In the genomic region with DNA sequence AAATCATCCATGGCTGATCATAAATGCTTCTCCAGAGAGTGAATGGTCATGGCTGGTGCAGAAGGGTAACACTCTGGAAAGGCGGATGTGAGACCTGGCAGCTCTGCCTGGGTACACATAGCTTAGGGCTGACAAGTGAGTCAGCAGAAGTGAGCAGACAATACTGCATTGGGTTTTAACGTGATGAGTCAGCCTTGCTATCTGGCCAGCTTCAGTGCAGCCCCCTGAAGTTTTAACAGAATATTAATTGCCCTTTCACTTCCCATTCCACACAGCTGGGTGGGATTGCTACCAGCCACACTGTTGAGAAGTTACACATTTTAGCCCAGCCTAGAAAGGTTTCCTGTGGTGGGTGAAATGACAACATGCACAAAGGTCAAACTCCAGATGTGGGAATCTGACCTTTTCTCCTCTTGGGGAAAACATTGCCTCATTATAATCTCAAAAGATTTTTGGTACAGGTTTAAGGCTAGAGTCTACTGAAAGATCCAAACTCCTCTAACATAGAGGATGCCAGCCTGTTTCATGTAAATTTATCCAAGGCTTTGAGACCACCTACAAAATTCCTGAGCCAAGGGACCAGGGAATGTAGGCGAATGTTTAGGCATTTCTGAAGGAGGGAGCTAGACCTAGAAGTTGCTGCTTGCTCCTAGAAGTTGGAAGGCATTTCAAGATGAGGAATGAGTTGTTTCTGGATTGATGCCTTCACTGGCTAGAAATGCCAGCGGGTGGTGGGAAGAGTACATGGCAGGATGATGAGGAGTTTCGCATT, we compare ENCODE assay signal across 1 cellular context.
TF ChIP-seq lines count a peak whose summit lies in the region.

No MANE protein-coding gene starts in this region.

TF ChIP-seq in GM12878, 131 proteins besides CTCF, POLR2A, EP300 and RAD21 (continued from another document and continues in another):
- TF ChIP-seq, protein P1, sequence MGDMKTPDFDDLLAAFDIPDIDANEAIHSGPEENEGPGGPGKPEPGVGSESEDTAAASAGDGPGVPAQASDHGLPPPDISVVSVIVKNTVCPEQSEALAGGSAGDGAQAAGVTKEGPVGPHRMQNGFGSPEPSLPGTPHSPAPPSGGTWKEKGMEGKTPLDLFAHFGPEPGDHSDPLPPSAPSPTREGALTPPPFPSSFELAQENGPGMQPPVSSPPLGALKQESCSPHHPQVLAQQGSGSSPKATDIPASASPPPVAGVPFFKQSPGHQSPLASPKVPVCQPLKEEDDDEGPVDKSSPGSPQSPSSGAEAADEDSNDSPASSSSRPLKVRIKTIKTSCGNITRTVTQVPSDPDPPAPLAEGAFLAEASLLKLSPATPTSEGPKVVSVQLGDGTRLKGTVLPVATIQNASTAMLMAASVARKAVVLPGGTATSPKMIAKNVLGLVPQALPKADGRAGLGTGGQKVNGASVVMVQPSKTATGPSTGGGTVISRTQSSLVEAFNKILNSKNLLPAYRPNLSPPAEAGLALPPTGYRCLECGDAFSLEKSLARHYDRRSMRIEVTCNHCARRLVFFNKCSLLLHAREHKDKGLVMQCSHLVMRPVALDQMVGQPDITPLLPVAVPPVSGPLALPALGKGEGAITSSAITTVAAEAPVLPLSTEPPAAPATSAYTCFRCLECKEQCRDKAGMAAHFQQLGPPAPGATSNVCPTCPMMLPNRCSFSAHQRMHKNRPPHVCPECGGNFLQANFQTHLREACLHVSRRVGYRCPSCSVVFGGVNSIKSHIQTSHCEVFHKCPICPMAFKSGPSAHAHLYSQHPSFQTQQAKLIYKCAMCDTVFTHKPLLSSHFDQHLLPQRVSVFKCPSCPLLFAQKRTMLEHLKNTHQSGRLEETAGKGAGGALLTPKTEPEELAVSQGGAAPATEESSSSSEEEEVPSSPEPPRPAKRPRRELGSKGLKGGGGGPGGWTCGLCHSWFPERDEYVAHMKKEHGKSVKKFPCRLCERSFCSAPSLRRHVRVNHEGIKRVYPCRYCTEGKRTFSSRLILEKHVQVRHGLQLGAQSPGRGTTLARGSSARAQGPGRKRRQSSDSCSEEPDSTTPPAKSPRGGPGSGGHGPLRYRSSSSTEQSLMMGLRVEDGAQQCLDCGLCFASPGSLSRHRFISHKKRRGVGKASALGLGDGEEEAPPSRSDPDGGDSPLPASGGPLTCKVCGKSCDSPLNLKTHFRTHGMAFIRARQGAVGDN (IDR thresholded peaks at IDR 0.05) = 0 out of 2 replicates have a peak, but pooled peaks have one; percentile 32
- TF ChIP-seq CHD4 (IDR thresholded peaks at IDR 0.05) (no peak), ZBED1 (IDR thresholded peaks at IDR 0.05; ENCODE audit: borderline replicate concordance) (peak; percentile 63; the same call in 1 of the 2 replicates), ATF7 (IDR thresholded peaks at IDR 0.05; ENCODE audit: low read depth) (peak; percentile 90), HDAC2 (IDR thresholded peaks at IDR 0.05) (no peak), ETV6 (conservative IDR thresholded peaks at IDR 0.05 in 1 of 2, IDR thresholded peaks at IDR 0.05 in 1 of 2; ENCODE audit: borderline replicate concordance in 1 of 2, low read depth in 1 of 2) (peak in 1 of 2 experiments; percentile 65; a peak in 2 of 4 replicates), NFYA (IDR thresholded peaks at IDR 0.05; ENCODE audit: borderline replicate concordance, low read depth, low read length) (no peak), FOXM1 (IDR thresholded peaks at IDR 0.05; ENCODE audit: low read depth, low read length) (peak; percentile 60; the same call in 1 of the 2 replicates), NR2C2 (IDR thresholded peaks at IDR 0.05; ENCODE audit: borderline replicate concordance, control insufficient read depth, insufficient read length, low read depth) (no peak), CEBPB (IDR thresholded peaks at IDR 0.05; ENCODE audit: borderline replicate concordance in 1 of 2, low read depth in 2 of 2, low read length in 2 of 2) (no peak), BMI1 (IDR thresholded peaks at IDR 0.05; ENCODE audit: borderline replicate concordance) (peak; percentile 82; the same call in 1 of the 2 replicates), BCL11A (IDR thresholded peaks at IDR 0.05; ENCODE audit: low read depth, low read length) (peak; percentile 97), MEF2A (IDR thresholded peaks at IDR 0.05; ENCODE audit: insufficient read depth, low read depth, low read length) (no peak), CHD2 (IDR thresholded peaks at IDR 0.05; ENCODE audit: borderline replicate concordance, low read depth, low read length) (0 out of 2 replicates have a peak, but pooled peaks have one; percentile 54), EED (IDR thresholded peaks at IDR 0.05; ENCODE audit: low read depth) (peak; percentile 99), STAT3 (IDR thresholded peaks at IDR 0.05; ENCODE audit: low read depth, low read length) (peak; percentile 74; the same call in 1 of the 2 replicates), EGR1 (IDR thresholded peaks at IDR 0.05; ENCODE audit: borderline replicate concordance in 1 of 2, low read depth in 2 of 2, low read length in 2 of 2) (no peak), IRF4 (IDR thresholded peaks at IDR 0.05; ENCODE audit: low read depth, low read length) (peak; percentile 83; the same call in 1 of the 2 replicates), NBN (IDR thresholded peaks at IDR 0.05) (peak; percentile 91), BRCA1 (IDR thresholded peaks at IDR 0.05; ENCODE audit: low read depth, low read length) (no peak), FOXK2 (IDR thresholded peaks at IDR 0.05) (no peak), HDGF (IDR thresholded peaks at IDR 0.05) (no peak), CHD1 (IDR thresholded peaks at IDR 0.05; ENCODE audit: low read depth, low read length) (0 out of 2 replicates have a peak, but pooled peaks have one; percentile 59), ZNF622 (IDR thresholded peaks at IDR 0.05) (no peak), BHLHE40 (IDR thresholded peaks at IDR 0.05; ENCODE audit: borderline replicate concordance in 1 of 2, low read depth in 2 of 2, low read length in 1 of 2) (peak in 1 of 2 experiments; percentile 62; a peak in 1 of 4 replicates), TBL1XR1 (IDR thresholded peaks at IDR 0.05; ENCODE audit: low read depth, low read length) (peak; percentile 85), PAX5 (IDR thresholded peaks at IDR 0.05; ENCODE audit: borderline replicate concordance, low read depth, low read length) (peak; percentile 83), SP1 (IDR thresholded peaks at IDR 0.05; ENCODE audit: low read depth, low read length) (no peak), RB1 (IDR thresholded peaks at IDR 0.05; ENCODE audit: borderline replicate concordance) (no peak), SREBF1 (IDR thresholded peaks at IDR 0.05; ENCODE audit: low read length) (no peak)
- TF ChIP-seq, protein P2, sequence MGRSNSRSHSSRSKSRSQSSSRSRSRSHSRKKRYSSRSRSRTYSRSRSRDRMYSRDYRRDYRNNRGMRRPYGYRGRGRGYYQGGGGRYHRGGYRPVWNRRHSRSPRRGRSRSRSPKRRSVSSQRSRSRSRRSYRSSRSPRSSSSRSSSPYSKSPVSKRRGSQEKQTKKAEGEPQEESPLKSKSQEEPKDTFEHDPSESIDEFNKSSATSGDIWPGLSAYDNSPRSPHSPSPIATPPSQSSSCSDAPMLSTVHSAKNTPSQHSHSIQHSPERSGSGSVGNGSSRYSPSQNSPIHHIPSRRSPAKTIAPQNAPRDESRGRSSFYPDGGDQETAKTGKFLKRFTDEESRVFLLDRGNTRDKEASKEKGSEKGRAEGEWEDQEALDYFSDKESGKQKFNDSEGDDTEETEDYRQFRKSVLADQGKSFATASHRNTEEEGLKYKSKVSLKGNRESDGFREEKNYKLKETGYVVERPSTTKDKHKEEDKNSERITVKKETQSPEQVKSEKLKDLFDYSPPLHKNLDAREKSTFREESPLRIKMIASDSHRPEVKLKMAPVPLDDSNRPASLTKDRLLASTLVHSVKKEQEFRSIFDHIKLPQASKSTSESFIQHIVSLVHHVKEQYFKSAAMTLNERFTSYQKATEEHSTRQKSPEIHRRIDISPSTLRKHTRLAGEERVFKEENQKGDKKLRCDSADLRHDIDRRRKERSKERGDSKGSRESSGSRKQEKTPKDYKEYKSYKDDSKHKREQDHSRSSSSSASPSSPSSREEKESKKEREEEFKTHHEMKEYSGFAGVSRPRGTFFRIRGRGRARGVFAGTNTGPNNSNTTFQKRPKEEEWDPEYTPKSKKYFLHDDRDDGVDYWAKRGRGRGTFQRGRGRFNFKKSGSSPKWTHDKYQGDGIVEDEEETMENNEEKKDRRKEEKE (IDR thresholded peaks at IDR 0.05) = no peak
- TF ChIP-seq, protein P3, sequence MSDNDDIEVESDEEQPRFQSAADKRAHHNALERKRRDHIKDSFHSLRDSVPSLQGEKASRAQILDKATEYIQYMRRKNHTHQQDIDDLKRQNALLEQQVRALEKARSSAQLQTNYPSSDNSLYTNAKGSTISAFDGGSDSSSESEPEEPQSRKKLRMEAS (IDR thresholded peaks at IDR 0.05; ENCODE audit: low read depth, low read length) = no peak
- TF ChIP-seq, protein P4, sequence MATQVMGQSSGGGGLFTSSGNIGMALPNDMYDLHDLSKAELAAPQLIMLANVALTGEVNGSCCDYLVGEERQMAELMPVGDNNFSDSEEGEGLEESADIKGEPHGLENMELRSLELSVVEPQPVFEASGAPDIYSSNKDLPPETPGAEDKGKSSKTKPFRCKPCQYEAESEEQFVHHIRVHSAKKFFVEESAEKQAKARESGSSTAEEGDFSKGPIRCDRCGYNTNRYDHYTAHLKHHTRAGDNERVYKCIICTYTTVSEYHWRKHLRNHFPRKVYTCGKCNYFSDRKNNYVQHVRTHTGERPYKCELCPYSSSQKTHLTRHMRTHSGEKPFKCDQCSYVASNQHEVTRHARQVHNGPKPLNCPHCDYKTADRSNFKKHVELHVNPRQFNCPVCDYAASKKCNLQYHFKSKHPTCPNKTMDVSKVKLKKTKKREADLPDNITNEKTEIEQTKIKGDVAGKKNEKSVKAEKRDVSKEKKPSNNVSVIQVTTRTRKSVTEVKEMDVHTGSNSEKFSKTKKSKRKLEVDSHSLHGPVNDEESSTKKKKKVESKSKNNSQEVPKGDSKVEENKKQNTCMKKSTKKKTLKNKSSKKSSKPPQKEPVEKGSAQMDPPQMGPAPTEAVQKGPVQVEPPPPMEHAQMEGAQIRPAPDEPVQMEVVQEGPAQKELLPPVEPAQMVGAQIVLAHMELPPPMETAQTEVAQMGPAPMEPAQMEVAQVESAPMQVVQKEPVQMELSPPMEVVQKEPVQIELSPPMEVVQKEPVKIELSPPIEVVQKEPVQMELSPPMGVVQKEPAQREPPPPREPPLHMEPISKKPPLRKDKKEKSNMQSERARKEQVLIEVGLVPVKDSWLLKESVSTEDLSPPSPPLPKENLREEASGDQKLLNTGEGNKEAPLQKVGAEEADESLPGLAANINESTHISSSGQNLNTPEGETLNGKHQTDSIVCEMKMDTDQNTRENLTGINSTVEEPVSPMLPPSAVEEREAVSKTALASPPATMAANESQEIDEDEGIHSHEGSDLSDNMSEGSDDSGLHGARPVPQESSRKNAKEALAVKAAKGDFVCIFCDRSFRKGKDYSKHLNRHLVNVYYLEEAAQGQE (IDR thresholded peaks at IDR 0.05; ENCODE audit: low read depth, low read length) = no peak
- TF ChIP-seq, protein P5, sequence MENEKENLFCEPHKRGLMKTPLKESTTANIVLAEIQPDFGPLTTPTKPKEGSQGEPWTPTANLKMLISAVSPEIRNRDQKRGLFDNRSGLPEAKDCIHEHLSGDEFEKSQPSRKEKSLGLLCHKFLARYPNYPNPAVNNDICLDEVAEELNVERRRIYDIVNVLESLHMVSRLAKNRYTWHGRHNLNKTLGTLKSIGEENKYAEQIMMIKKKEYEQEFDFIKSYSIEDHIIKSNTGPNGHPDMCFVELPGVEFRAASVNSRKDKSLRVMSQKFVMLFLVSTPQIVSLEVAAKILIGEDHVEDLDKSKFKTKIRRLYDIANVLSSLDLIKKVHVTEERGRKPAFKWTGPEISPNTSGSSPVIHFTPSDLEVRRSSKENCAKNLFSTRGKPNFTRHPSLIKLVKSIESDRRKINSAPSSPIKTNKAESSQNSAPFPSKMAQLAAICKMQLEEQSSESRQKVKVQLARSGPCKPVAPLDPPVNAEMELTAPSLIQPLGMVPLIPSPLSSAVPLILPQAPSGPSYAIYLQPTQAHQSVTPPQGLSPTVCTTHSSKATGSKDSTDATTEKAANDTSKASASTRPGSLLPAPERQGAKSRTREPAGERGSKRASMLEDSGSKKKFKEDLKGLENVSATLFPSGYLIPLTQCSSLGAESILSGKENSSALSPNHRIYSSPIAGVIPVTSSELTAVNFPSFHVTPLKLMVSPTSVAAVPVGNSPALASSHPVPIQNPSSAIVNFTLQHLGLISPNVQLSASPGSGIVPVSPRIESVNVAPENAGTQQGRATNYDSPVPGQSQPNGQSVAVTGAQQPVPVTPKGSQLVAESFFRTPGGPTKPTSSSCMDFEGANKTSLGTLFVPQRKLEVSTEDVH (IDR thresholded peaks at IDR 0.05; ENCODE audit: low read depth, partially characterized antibody) = no peak
- TF ChIP-seq, protein P6, sequence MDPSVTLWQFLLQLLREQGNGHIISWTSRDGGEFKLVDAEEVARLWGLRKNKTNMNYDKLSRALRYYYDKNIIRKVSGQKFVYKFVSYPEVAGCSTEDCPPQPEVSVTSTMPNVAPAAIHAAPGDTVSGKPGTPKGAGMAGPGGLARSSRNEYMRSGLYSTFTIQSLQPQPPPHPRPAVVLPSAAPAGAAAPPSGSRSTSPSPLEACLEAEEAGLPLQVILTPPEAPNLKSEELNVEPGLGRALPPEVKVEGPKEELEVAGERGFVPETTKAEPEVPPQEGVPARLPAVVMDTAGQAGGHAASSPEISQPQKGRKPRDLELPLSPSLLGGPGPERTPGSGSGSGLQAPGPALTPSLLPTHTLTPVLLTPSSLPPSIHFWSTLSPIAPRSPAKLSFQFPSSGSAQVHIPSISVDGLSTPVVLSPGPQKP (IDR thresholded peaks at IDR 0.05; ENCODE audit: low read depth, low read length) = peak; percentile 53; the same call in 1 of the 2 replicates
- TF ChIP-seq, protein P7, sequence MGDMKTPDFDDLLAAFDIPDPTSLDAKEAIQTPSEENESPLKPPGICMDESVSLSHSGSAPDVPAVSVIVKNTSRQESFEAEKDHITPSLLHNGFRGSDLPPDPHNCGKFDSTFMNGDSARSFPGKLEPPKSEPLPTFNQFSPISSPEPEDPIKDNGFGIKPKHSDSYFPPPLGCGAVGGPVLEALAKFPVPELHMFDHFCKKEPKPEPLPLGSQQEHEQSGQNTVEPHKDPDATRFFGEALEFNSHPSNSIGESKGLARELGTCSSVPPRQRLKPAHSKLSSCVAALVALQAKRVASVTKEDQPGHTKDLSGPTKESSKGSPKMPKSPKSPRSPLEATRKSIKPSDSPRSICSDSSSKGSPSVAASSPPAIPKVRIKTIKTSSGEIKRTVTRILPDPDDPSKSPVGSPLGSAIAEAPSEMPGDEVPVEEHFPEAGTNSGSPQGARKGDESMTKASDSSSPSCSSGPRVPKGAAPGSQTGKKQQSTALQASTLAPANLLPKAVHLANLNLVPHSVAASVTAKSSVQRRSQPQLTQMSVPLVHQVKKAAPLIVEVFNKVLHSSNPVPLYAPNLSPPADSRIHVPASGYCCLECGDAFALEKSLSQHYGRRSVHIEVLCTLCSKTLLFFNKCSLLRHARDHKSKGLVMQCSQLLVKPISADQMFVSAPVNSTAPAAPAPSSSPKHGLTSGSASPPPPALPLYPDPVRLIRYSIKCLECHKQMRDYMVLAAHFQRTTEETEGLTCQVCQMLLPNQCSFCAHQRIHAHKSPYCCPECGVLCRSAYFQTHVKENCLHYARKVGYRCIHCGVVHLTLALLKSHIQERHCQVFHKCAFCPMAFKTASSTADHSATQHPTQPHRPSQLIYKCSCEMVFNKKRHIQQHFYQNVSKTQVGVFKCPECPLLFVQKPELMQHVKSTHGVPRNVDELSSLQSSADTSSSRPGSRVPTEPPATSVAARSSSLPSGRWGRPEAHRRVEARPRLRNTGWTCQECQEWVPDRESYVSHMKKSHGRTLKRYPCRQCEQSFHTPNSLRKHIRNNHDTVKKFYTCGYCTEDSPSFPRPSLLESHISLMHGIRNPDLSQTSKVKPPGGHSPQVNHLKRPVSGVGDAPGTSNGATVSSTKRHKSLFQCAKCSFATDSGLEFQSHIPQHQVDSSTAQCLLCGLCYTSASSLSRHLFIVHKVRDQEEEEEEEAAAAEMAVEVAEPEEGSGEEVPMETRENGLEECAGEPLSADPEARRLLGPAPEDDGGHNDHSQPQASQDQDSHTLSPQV (IDR thresholded peaks at IDR 0.05) = no peak
